In the genomic region with DNA sequence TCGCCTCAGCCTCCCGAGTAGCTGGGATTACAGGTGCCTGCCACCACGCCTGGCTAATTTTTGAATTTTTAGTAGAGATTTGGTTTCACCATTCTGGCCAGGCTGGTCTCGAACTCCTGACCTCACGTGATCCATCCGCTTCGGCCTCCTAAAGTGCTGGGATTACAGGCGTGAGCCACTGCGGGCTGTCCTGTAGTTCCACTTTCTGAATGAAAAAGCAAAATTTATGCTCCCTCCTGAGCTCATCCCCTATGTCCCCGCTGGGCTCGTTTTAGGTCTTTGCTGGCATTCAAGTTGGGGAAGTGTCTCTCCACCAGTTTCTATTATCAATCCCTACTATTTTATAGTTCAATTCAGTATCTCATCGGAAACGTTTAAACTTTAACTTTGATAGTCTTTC, we compare ENCODE assay signal across 8 cellular contexts. TPM values are rescaled to one million over a fixed set of nuclear protein-coding genes. Genes with fewer than 3 reads are reported as not detected.
A peak's percentile ranks its signal among the peaks of the same experiment; 100 is the strongest.
DNase-seq lines count a peak whose midpoint lies in the region; ATAC-seq and TF ChIP-seq lines count a peak whose summit lies in the region.

No MANE protein-coding gene starts in this region.

- no peaks in the 10 kb centered on the region for H3K36me3 ChIP-seq in OCI-LY1 (ENCODE audit: insufficient read depth, low read length)
- no peaks in the 10 kb centered on the region for H3K36me3 ChIP-seq in endocrine pancreas (ENCODE audit: control insufficient read depth, insufficient read depth, low read length)

- no peaks in the 10 kb centered on the region for H4K20me1 ChIP-seq in OCI-LY1 (ENCODE audit: insufficient read depth, low read length)

- peaks cover 8% of the 10 kb centered on the region for H3K4me1 Mint-ChIP-seq in osteocyte (ENCODE audit: unreplicated experiment)

- no peak overlapping the region for H3K27ac Mint-ChIP-seq in osteocyte (ENCODE audit: unreplicated experiment)

- H3K4me2 ChIP-seq in OCI-LY1 (ENCODE audit: low read length) = peak overlapping the region; percentile 97

- H3K9me3 ChIP-seq in OCI-LY1 (ENCODE audit: low read length) (no peaks in the 10 kb centered on the region), endocrine pancreas (ENCODE audit: control insufficient read depth, low read length) (no peaks in the 10 kb centered on the region)

- no peaks in the 10 kb centered on the region for H3K79me2 ChIP-seq in OCI-LY1 (ENCODE audit: insufficient read depth, low read length)

- H3K4me1 ChIP-seq in OCI-LY1 (ENCODE audit: insufficient read depth, low read length, severe bottlenecking) (peaks cover 17% of the 10 kb centered on the region), endocrine pancreas (ENCODE audit: control insufficient read depth, insufficient read depth, low read length) (no peaks in the 10 kb centered on the region)

- H3K9ac ChIP-seq in OCI-LY1 (ENCODE audit: low read length) = peak overlapping the region; percentile 66
- no peak overlapping the region for H3K9ac ChIP-seq in endocrine pancreas (ENCODE audit: control insufficient read depth, insufficient read depth, low read length)

- ATAC-seq in GM18867 (IDR thresholded peaks at IDR 0.05; ENCODE audit: unreplicated experiment) = peak; percentile 14
- ATAC-seq in GM21367 (IDR thresholded peaks at IDR 0.05; ENCODE audit: unreplicated experiment) = no peak

- POLR2A ChIA-PET in RWPE1 (lab: Yijun Ruan, JAX; ENCODE audit: low non-redundant PET) = no interaction called here

- TF ChIP-seq CTCF in OCI-LY1 (IDR thresholded peaks at IDR 0.05; ENCODE audit: low read length) (no peak), osteocyte (IDR thresholded peaks at IDR 0.05) (no peak), RWPE1 (conservative IDR thresholded peaks at IDR 0.05; ENCODE audit: low read depth) (no peak)

- H3K9me3 Mint-ChIP-seq in osteocyte (ENCODE audit: unreplicated experiment) = no peaks in the 10 kb centered on the region

- CTCF ChIA-PET in RWPE1 (lab: Yijun Ruan, JAX) = interaction anchor here (0.6 to 3.0 kb wide), 8 partner anchors 14 to 1492 kb away, joined by 3 to 24 read pairs (median 4); no protein-coding TSS in a partner anchor

- DNase-seq in osteocyte (ENCODE audit: extremely low spot score, unreplicated experiment) = no peak
- DNase-seq in RWPE1 (ENCODE audit: low spot score) = no peak
- DNase-seq in RKO (ENCODE audit: low spot score) = no peak
- DNase-seq in nucleus accumbens (lab: John Stamatoyannopoulos, UW) = no peak

- no peaks in the 10 kb centered on the region for H3K9me2 ChIP-seq in OCI-LY1 (ENCODE audit: low read depth, low read length)

- no peaks in the 10 kb centered on the region for H3K36me3 Mint-ChIP-seq in osteocyte (ENCODE audit: unreplicated experiment)

- H3F3A ChIP-seq in OCI-LY1 (ENCODE audit: insufficient read depth, low read length) = no peaks in the 10 kb centered on the region

- H3K4me3 ChIP-seq in OCI-LY1 (ENCODE audit: low read depth, low read length, poor library complexity, severe bottlenecking) (peak overlapping the region; percentile 64), endocrine pancreas (ENCODE audit: control insufficient read depth, insufficient read depth, low read length) (peak overlapping the region; percentile 57)

- H3K27ac ChIP-seq in OCI-LY1 (ENCODE audit: low read depth, low read length, poor library complexity, severe bottlenecking) (no peak overlapping the region), RWPE1 (no peak overlapping the region)

- peak overlapping the region; percentile 94 for H2AFZ ChIP-seq in OCI-LY1 (ENCODE audit: low read length)

- peaks cover 3% of the 10 kb centered on the region for H3K27me3 Mint-ChIP-seq in osteocyte (ENCODE audit: unreplicated experiment)

- H3K27me3 ChIP-seq in OCI-LY1 (ENCODE audit: insufficient read depth, low read length) (no peaks in the 10 kb centered on the region), endocrine pancreas (ENCODE audit: control insufficient read depth, insufficient read depth, low read length) (no peaks in the 10 kb centered on the region)

- H3K4me3 Mint-ChIP-seq in osteocyte (ENCODE audit: unreplicated experiment) = peak overlapping the region; percentile 63

RNA-seq across cellular contexts. Expression of gene DNAL1, which starts 11.7 kb away (rescaled TPM):
- total RNA-seq in osteocyte = 12.5 and 12.7 TPM in 2 replicates

RNA-seq across cellular contexts. Expression of gene ACOT6, which starts 20.8 kb away (rescaled TPM):
- total RNA-seq in osteocyte = not detected in 2 replicates

RNA-seq across cellular contexts. Expression of gene ACOT4, which starts 41.4 kb away (rescaled TPM):
- 1.3 and 1.4 TPM in 2 replicates for total RNA-seq in osteocyte
